In genomic region chr14:77459072-77459723, GRCh38 we compare ENCODE assay signal across 8 cellular contexts. TPM values are rescaled to one million over a fixed set of nuclear protein-coding genes. Genes with fewer than 3 reads are reported as not detected.
DNase-seq lines count a peak whose midpoint lies in the region; ATAC-seq, FAIRE-seq and TF ChIP-seq lines count a peak whose summit lies in the region.

No MANE protein-coding gene starts in this region.

- H3K56ac ChIP-seq in H1 (replicated peaks; ENCODE audit: insufficient read length, low read depth, low read length): no peak overlapping the region

- no peaks in the 10 kb centered on the region for H3K9me3 ChIP-seq in H1 (ENCODE audit: insufficient read depth in 2 of 2, low read depth in 1 of 2, low read length in 1 of 2)
- no peaks in the 10 kb centered on the region for H3K9me3 ChIP-seq in muscle layer of colon (ENCODE audit: low read length)

- no peak overlapping the region for H3K18ac ChIP-seq in H1 (ENCODE audit: extremely low read depth, low read length)

- peak; percentile 63 to 74 for TF ChIP-seq RAD21 in H1 (IDR thresholded peaks at IDR 0.05 in 1 of 2, conservative IDR thresholded peaks at IDR 0.05 in 1 of 2; ENCODE audit: low read depth in 2 of 2, low read length in 2 of 2)

- POLR2A ChIA-PET in AG04449 (lab: Yijun Ruan, JAX) (no interaction called here), H1 (lab: Charles Lee; ENCODE audit: partially characterized antibody) (interaction anchor here (0.9 to 2.3 kb wide), 8 partner anchors 10 to 138 kb away, joined by 3 to 7 read pairs (median 4); partner anchors contain the start of genes GSTZ1 and POMT2)
- POLR2A ChIA-PET in activated CD8-positive, alpha-beta T cell treated with anti-CD3 and anti-CD28 coated beads, Interleukin-2, amount 10 ng/mL, durations not matched to agents 7 days and 5 days (lab: Charles Lee): interaction anchor here (0.6 to 1.4 kb wide), 4 partner anchors 19 to 301 kb away, joined by 3 to 5 read pairs (median 3); partner anchors contain the start of genes SAMD15 and TMED8

- H3K4me3 Mint-ChIP-seq in activated CD8-positive, alpha-beta T cell treated with anti-CD3 and anti-CD28 coated beads, Interleukin-2, amount 10 ng/mL, durations not matched to agents 7 days and 5 days: peak overlapping the region; percentile 100

- H2AFZ ChIP-seq in H1 (ENCODE audit: low read length): no peak overlapping the region

- peaks cover 43% of the 10 kb centered on the region for H3K36me3 Mint-ChIP-seq in activated CD8-positive, alpha-beta T cell treated with anti-CD3 and anti-CD28 coated beads, Interleukin-2, amount 10 ng/mL, durations not matched to agents 7 days and 5 days (ENCODE audit: low read depth)

- peak overlapping the region; percentile 100 for H3K27ac Mint-ChIP-seq in activated CD8-positive, alpha-beta T cell treated with anti-CD3 and anti-CD28 coated beads, Interleukin-2, amount 10 ng/mL, durations not matched to agents 7 days and 5 days

- TF ChIP-seq EP300 in H1 (IDR thresholded peaks at IDR 0.05; ENCODE audit: borderline replicate concordance in 1 of 2, low read depth in 2 of 2, low read length in 2 of 2): no peak

- peaks cover 7 to 13% of the 10 kb centered on the region in 2 experiments for H4K20me1 ChIP-seq in H1 (replicated peaks in 1 of 2; ENCODE audit: control insufficient read depth in 1 of 2, insufficient read depth in 2 of 2, low read length in 2 of 2)

- FAIRE-seq in GM12891 (lab: Jason Lieb, UNC) (peak; percentile 47), H1 (lab: Jason Lieb, UNC) (no peak)

- ATAC-seq in activated CD8-positive, alpha-beta T cell treated with anti-CD3 and anti-CD28 coated beads, Interleukin-2, amount 10 ng/mL, durations not matched to agents 7 days and 5 days: no peak
- ATAC-seq in GM21423 (IDR thresholded peaks at IDR 0.05; ENCODE audit: unreplicated experiment): no peak

- H3K4me1 ChIP-seq in H1 (replicated peaks in 1 of 4; ENCODE audit: control insufficient read depth in 3 of 4, insufficient read depth in 4 of 4, low read length in 3 of 4) (peaks cover 0 to 3% (median 1%) of the 10 kb centered on the region in 4 experiments; a peak in 3 of 7 replicates), muscle layer of colon (ENCODE audit: insufficient read depth, low read length) (peaks cover 31% of the 10 kb centered on the region)

- TF ChIP-seq POLR2A in GM12891 (IDR thresholded peaks at IDR 0.05; ENCODE audit: low read depth, low read length): no peak
- no peak for TF ChIP-seq POLR2A in H1 (IDR thresholded peaks at IDR 0.05; ENCODE audit: control extremely low read depth in 1 of 2, low read depth in 2 of 2, low read length in 2 of 2)

- no peak overlapping the region for H4K8ac ChIP-seq in H1 (ENCODE audit: extremely low read depth, insufficient read depth, low read length)

- H3K4me2 ChIP-seq in H1 (ENCODE audit: insufficient read depth in 1 of 2, low read depth in 2 of 2, low read length in 2 of 2): peak overlapping the region; percentile 72 to 87

- H3K14ac ChIP-seq in H1 (ENCODE audit: insufficient read length): no peak overlapping the region

- H3K4me3 ChIP-seq in AG04449 (ENCODE audit: low read depth, low read length) (peak overlapping the region; percentile 98), H1 (ENCODE audit: extremely low read depth in 1 of 4, insufficient read depth in 2 of 4, low read depth in 3 of 4, low read length in 4 of 4) (peak overlapping the region; percentile 90 to 98 (median 92)), muscle layer of colon (ENCODE audit: low read depth in 1 of 2, low read length in 2 of 2) (peak overlapping the region; percentile 92 to 100)

- H3K79me1 ChIP-seq in H1 (ENCODE audit: low read depth, low read length): no peaks in the 10 kb centered on the region; the same call in 1 of the 2 replicates

- H3K23me2 ChIP-seq in H1 (ENCODE audit: low read depth, low read length): 0 out of 2 replicates have a peak, but pooled peaks cover 3% of the 10 kb centered on the region

- H3K36me3 ChIP-seq in H1 (ENCODE audit: control insufficient read depth in 2 of 4, insufficient read depth in 4 of 4, low read length in 3 of 4) (peaks cover 22 to 48% (median 36%) of the 10 kb centered on the region in 4 experiments), muscle layer of colon (ENCODE audit: insufficient read depth, low read length) (peaks cover 46% of the 10 kb centered on the region)

- peaks cover 26% of the 10 kb centered on the region for H3K4me1 Mint-ChIP-seq in activated CD8-positive, alpha-beta T cell treated with anti-CD3 and anti-CD28 coated beads, Interleukin-2, amount 10 ng/mL, durations not matched to agents 7 days and 5 days (ENCODE audit: low read depth)

- CTCF ChIA-PET in AG04449 (lab: Yijun Ruan, JAX): interaction anchor here (0.6 to 3.6 kb wide), 41 partner anchors 9 to 405 kb away, joined by 3 to 43 read pairs (median 4); partner anchors contain the start of genes SLIRP, SNW1, SPTLC2 and TMED8
- CTCF ChIA-PET in activated CD8-positive, alpha-beta T cell treated with anti-CD3 and anti-CD28 coated beads, Interleukin-2, amount 10 ng/mL, durations not matched to agents 7 days and 5 days (lab: Charles Lee): interaction anchor here (0.6 to 3.6 kb wide), 43 partner anchors 8 to 529 kb away, joined by 3 to 48 read pairs (median 3); partner anchors contain the start of genes ADCK1, ALKBH1, SAMD15 and SLIRP
- CTCF ChIA-PET in H1 (lab: Charles Lee; ENCODE audit: partially characterized antibody): interaction anchor here (0.5 to 4.9 kb wide), 48 partner anchors 8 to 648 kb away, joined by 3 to 54 read pairs (median 4); partner anchors contain the start of genes ISM2, SAMD15 and TMED8

- no peak overlapping the region for H4K5ac ChIP-seq in H1 (ENCODE audit: insufficient read length, low read depth, low read length)

- H3K9me3 Mint-ChIP-seq in activated CD8-positive, alpha-beta T cell treated with anti-CD3 and anti-CD28 coated beads, Interleukin-2, amount 10 ng/mL, durations not matched to agents 7 days and 5 days (ENCODE audit: insufficient read depth): no peaks in the 10 kb centered on the region

- peak; percentile 66 for TF ChIP-seq CTCF in AG04449 (IDR thresholded peaks at IDR 0.05; ENCODE audit: insufficient read depth, low read length, missing control alignments)
- peak; percentile 18 to 78 (median 66) for TF ChIP-seq CTCF in H1 (IDR thresholded peaks at IDR 0.05; ENCODE audit: control extremely low read depth in 1 of 3, insufficient read depth in 1 of 3, low read depth in 1 of 3, low read length in 3 of 3)

- no peaks in the 10 kb centered on the region for H3K27me3 ChIP-seq in H1 (replicated peaks in 1 of 4; ENCODE audit: control insufficient read depth in 3 of 4, extremely low read depth in 1 of 4, insufficient read depth in 3 of 4, low read length in 3 of 4)
- no peaks in the 10 kb centered on the region for H3K27me3 ChIP-seq in muscle layer of colon (ENCODE audit: control insufficient read depth in 1 of 2, insufficient read depth in 2 of 2, low read length in 2 of 2)

- no peaks in the 10 kb centered on the region for H3K27me3 Mint-ChIP-seq in activated CD8-positive, alpha-beta T cell treated with anti-CD3 and anti-CD28 coated beads, Interleukin-2, amount 10 ng/mL, durations not matched to agents 7 days and 5 days (ENCODE audit: low read depth)

- H2AK5ac ChIP-seq in H1 (ENCODE audit: low read depth, low read length): no peak overlapping the region

- WGBS in H1 (ENCODE audit: extremely low coverage in 1 of 2, insufficient coverage in 1 of 2, insufficient read length in 1 of 2, insufficient replicate concordance in 2 of 2, low coverage in 1 of 2, low lambda C conversion rate in 2 of 2, missing lambda C conversion rate in 1 of 2), 2 experiments: 53% methylated on average over 13 of the region's 13 CpGs; no CpG with 5 or more reads in 1 of the 2 experiments

- no peak overlapping the region for H2BK5ac ChIP-seq in H1 (ENCODE audit: low read depth, low read length)

- no peak overlapping the region for H3K27ac ChIP-seq in H1 (ENCODE audit: low read depth, low read length)
- H3K27ac ChIP-seq in muscle layer of colon (ENCODE audit: low read depth, low read length): peak overlapping the region; percentile 97

- no peak overlapping the region for H2BK12ac ChIP-seq in H1 (ENCODE audit: low read depth, low read length)

- no peak overlapping the region for H2BK120ac ChIP-seq in H1 (replicated peaks; ENCODE audit: low read depth, low read length)

- H3K79me2 ChIP-seq in H1 (ENCODE audit: control insufficient read depth in 1 of 2, insufficient read depth in 2 of 2, low read length in 2 of 2): peaks cover 10 to 35% of the 10 kb centered on the region in 2 experiments

- H3K9ac ChIP-seq in H1 (replicated peaks in 1 of 4; ENCODE audit: extremely low read depth in 1 of 4, low read depth in 3 of 4, low read length in 3 of 4): peak overlapping the region in 2 of 4 experiments; percentile 55 to 94; a peak in 4 of 7 replicates
- H3K9ac ChIP-seq in muscle layer of colon (ENCODE audit: low read length): peak overlapping the region; percentile 98

- no peak overlapping the region for H2BK15ac ChIP-seq in H1 (ENCODE audit: low read length)

- H2BK20ac ChIP-seq in H1 (ENCODE audit: low read length): no peak overlapping the region

- DNase-seq in AG04449 (ENCODE audit: low read depth, low spot score) (peak; percentile 29), GM12891 (ENCODE audit: insufficient read length, low spot score) (no peak), NCI-H524 treated with DMSO at 0.1 percent for 48 hours (lab: John Stamatoyannopoulos, UW) (peak; percentile 56), H1 (ENCODE audit: low read depth in 1 of 2, low spot score in 2 of 2) (peak in 1 of 2 experiments; percentile 82)
- peak; percentile 79 for DNase-seq in activated CD8-positive, alpha-beta T cell treated with anti-CD3 and anti-CD28 coated beads, Interleukin-2, amount 10 ng/mL, durations not matched to agents 7 days and 5 days
- peak; percentile 21 to 65 for DNase-seq in stimulated activated CD8-positive, alpha-beta memory T cell treated with anti-CD3 and anti-CD28 coated beads, Interleukin-7, amount 100 ng/mL, for 48 hours (ENCODE audit: extremely low read depth in 1 of 2, low read depth in 1 of 2)

- no peak overlapping the region for H3K4ac ChIP-seq in H1 (replicated peaks; ENCODE audit: insufficient read length, low read depth, low read length)

- no peak overlapping the region for H3K23ac ChIP-seq in H1 (ENCODE audit: insufficient read length)

- H4K91ac ChIP-seq in H1 (replicated peaks; ENCODE audit: insufficient read length, low read length): no peak overlapping the region

RNA-seq across cellular contexts. Expression of gene AHSA1, which starts 1.3 kb away (rescaled TPM):
- polyA plus RNA-seq in GM12891 (2012; ENCODE audit: low read depth, missing spikeins): 98.3 TPM
- total RNA-seq in activated CD8-positive, alpha-beta T cell treated with anti-CD3 and anti-CD28 coated beads, Interleukin-2, amount 10 ng/mL, durations not matched to agents 7 days and 5 days: 100 to 1,000 TPM; 252 to 273 TPM
- total RNA-seq in H1 (2021; fragmentation: NEBNext Ultra II Directional; extraction: Animal tissue kit (Norgen Biotek cat#: 25700)): 215 and 221 TPM in 2 replicates
- polyA plus RNA-seq in H1 (2011; rRNA removed): 155 and 174 TPM in 2 replicates
- polyA plus RNA-seq in H1 (2011; cell fraction: cytosol; rRNA removed): 182 TPM
- 75.7 TPM for polyA plus RNA-seq in H1 (2011; cell fraction: nucleus; rRNA removed)
- polyA plus RNA-seq in H1 (2012, experiment 1 of 2): 151 to 229 TPM (median 174 TPM) in 4 replicates
- 72.6 TPM for polyA plus RNA-seq in H1 (2012, experiment 2 of 2)
- polyA plus RNA-seq in H1 (2013, experiment 1 of 2): 98.4 TPM
- polyA plus RNA-seq in H1 (2013, experiment 2 of 2): 101 TPM
- 125 and 142 TPM in 2 replicates for polyA minus RNA-seq in H1 (2011; rRNA and poly(A)+ RNA removed)
- polyA minus RNA-seq in H1 (2011; cell fraction: cytosol; rRNA and poly(A)+ RNA removed): 75.8 TPM
- 30.8 TPM for polyA minus RNA-seq in H1 (2011; cell fraction: nucleus; rRNA and poly(A)+ RNA removed)

RNA-seq across cellular contexts. Expression of gene VIPAS39, which starts 1.8 kb away (rescaled TPM):
- polyA plus RNA-seq in GM12891 (2012; ENCODE audit: low read depth, missing spikeins): 18.7 TPM
- total RNA-seq in activated CD8-positive, alpha-beta T cell treated with anti-CD3 and anti-CD28 coated beads, Interleukin-2, amount 10 ng/mL, durations not matched to agents 7 days and 5 days: 10 to 100 TPM; 18.4 to 19.3 TPM
- total RNA-seq in H1 (2021; fragmentation: NEBNext Ultra II Directional; extraction: Animal tissue kit (Norgen Biotek cat#: 25700)): 16.3 and 19.6 TPM in 2 replicates
- polyA plus RNA-seq in H1 (2011; rRNA removed): 13.3 and 20.6 TPM in 2 replicates
- polyA plus RNA-seq in H1 (2011; cell fraction: cytosol; rRNA removed): 19.3 TPM
- 18.7 TPM for polyA plus RNA-seq in H1 (2011; cell fraction: nucleus; rRNA removed)
- 17.4 to 20.7 TPM (median 19.1 TPM) in 4 replicates for polyA plus RNA-seq in H1 (2012, experiment 1 of 2)
- polyA plus RNA-seq in H1 (2012, experiment 2 of 2): 9.9 TPM
- 15.7 TPM for polyA plus RNA-seq in H1 (2013, experiment 1 of 2)
- polyA plus RNA-seq in H1 (2013, experiment 2 of 2): 16.0 TPM
- polyA minus RNA-seq in H1 (2011; rRNA and poly(A)+ RNA removed): 32.6 and 40.1 TPM in 2 replicates
- 17.4 TPM for polyA minus RNA-seq in H1 (2011; cell fraction: cytosol; rRNA and poly(A)+ RNA removed)
- polyA minus RNA-seq in H1 (2011; cell fraction: nucleus; rRNA and poly(A)+ RNA removed): 21.8 TPM

RNA-seq across cellular contexts. Expression of gene NOXRED1, which starts 35.9 kb away (rescaled TPM):
- 0.10 TPM for polyA plus RNA-seq in GM12891 (2012; ENCODE audit: low read depth, missing spikeins)
- under 1 TPM; 0.29 TPM for total RNA-seq in activated CD8-positive, alpha-beta T cell treated with anti-CD3 and anti-CD28 coated beads, Interleukin-2, amount 10 ng/mL, durations not matched to agents 7 days and 5 days
- 0.48 TPM in 1 of 2 replicates, not detected in the other for total RNA-seq in H1 (2021; fragmentation: NEBNext Ultra II Directional; extraction: Animal tissue kit (Norgen Biotek cat#: 25700))
- 0.14 and 0.23 TPM in 2 replicates for polyA plus RNA-seq in H1 (2011; rRNA removed)
- 0.08 TPM for polyA plus RNA-seq in H1 (2011; cell fraction: cytosol; rRNA removed)
- polyA plus RNA-seq in H1 (2011; cell fraction: nucleus; rRNA removed): 0.30 TPM
- 0.08 to 0.24 TPM (median 0.17 TPM) in 3 of 4 replicates, not detected in the other for polyA plus RNA-seq in H1 (2012, experiment 1 of 2)
- polyA plus RNA-seq in H1 (2012, experiment 2 of 2): not detected
- polyA plus RNA-seq in H1 (2013, experiment 1 of 2): 0.04 TPM
- 0.06 TPM for polyA plus RNA-seq in H1 (2013, experiment 2 of 2)
- polyA minus RNA-seq in H1 (2011; rRNA and poly(A)+ RNA removed): 0.12 and 0.22 TPM in 2 replicates
- not detected for polyA minus RNA-seq in H1 (2011; cell fraction: cytosol; rRNA and poly(A)+ RNA removed)
- polyA minus RNA-seq in H1 (2011; cell fraction: nucleus; rRNA and poly(A)+ RNA removed): 0.80 TPM

RNA-seq across cellular contexts. Expression of gene ISM2, which starts 39.4 kb away (rescaled TPM):
- 0.27 TPM for polyA plus RNA-seq in GM12891 (2012; ENCODE audit: low read depth, missing spikeins)
- total RNA-seq in activated CD8-positive, alpha-beta T cell treated with anti-CD3 and anti-CD28 coated beads, Interleukin-2, amount 10 ng/mL, durations not matched to agents 7 days and 5 days: not detected
- total RNA-seq in H1 (2021; fragmentation: NEBNext Ultra II Directional; extraction: Animal tissue kit (Norgen Biotek cat#: 25700)): 0.52 TPM in 2 replicates
- 0.61 and 0.79 TPM in 2 replicates for polyA plus RNA-seq in H1 (2011; rRNA removed)
- polyA plus RNA-seq in H1 (2011; cell fraction: cytosol; rRNA removed): 0.32 TPM
- polyA plus RNA-seq in H1 (2011; cell fraction: nucleus; rRNA removed): 1.1 TPM
- 0.39 to 0.76 TPM (median 0.54 TPM) in 4 replicates for polyA plus RNA-seq in H1 (2012, experiment 1 of 2)
- polyA plus RNA-seq in H1 (2012, experiment 2 of 2): 0.39 TPM
- polyA plus RNA-seq in H1 (2013, experiment 1 of 2): 0.77 TPM
- 0.50 TPM for polyA plus RNA-seq in H1 (2013, experiment 2 of 2)
- polyA minus RNA-seq in H1 (2011; rRNA and poly(A)+ RNA removed): 0.16 and 0.73 TPM in 2 replicates
- not detected for polyA minus RNA-seq in H1 (2011; cell fraction: cytosol; rRNA and poly(A)+ RNA removed)
- 0.30 TPM for polyA minus RNA-seq in H1 (2011; cell fraction: nucleus; rRNA and poly(A)+ RNA removed)
